19 cellular contexts compared by ENCODE assay signal in genomic region chr11:22927793-22928192, GRCh38.
"Had no signal": no experiment of that assay in that cellular context is flagged by ENCODE, and none has a peak within 500 bp of the region (broad histone marks: within the 10 kb centered on the region; RNA-seq: fewer than 3 reads in every experiment).

No MANE protein-coding gene starts in this region.

- H3K9me3 ChIP-seq: gastrocnemius medialis, heart left ventricle, right atrium auricular region, tibial nerve had no signal

- H3K9me3 Mint-ChIP-seq: effector memory CD8-positive, alpha-beta T cell; natural killer cell treated with Interleukin-12 subunit alpha and Interleukin-12 subunit beta and Interleukin-15 and Interleukin-18, amount 100 ng/mL, for 72 hours had no signal

- ATAC-seq: activated T-helper 17 cell treated with anti-CD3 and anti-CD28 coated beads, Interleukin-2, amount 50 U/mL, for 72 hours; effector memory CD8-positive, alpha-beta T cell; gastrocnemius medialis; heart left ventricle; natural killer cell treated with Interleukin-12 subunit alpha and Interleukin-12 subunit beta and Interleukin-15 and Interleukin-18, amount 100 ng/mL, for 72 hours had no signal

- H3K4me1 Mint-ChIP-seq: activated T-helper 17 cell treated with anti-CD3 and anti-CD28 coated beads, Interleukin-2, amount 50 U/mL, for 72 hours had no signal

- DNase-seq: activated CD4-positive, alpha-beta T cell treated with anti-CD3 and anti-CD28 coated beads, Interleukin-2, amount 50 U/mL, for 4 hours; activated CD4-positive, CD25-positive, alpha-beta regulatory T cell treated with anti-CD3 and anti-CD28 coated beads, Interleukin-2, amount 50 U/mL, for 72 hours; activated naive CD4-positive, alpha-beta T cell treated with Interleukin-2 at 50 U/mL for 16 hours; activated T-cell treated with anti-CD3 and anti-CD28 coated beads for 4 hours; aorta; effector memory CD8-positive, alpha-beta T cell; erythroblast; gastrocnemius medialis; heart left ventricle; mammary epithelial cell; nucleus accumbens; stimulated activated CD4-positive, alpha-beta T cell treated with anti-CD3 and anti-CD28 coated beads, Interleukin-4, amount 100 ng/mL, for 24 hours; stimulated activated naive CD4-positive, alpha-beta T cell had no signal

- H3K36me3 Mint-ChIP-seq: natural killer cell treated with Interleukin-12 subunit alpha and Interleukin-12 subunit beta and Interleukin-15 and Interleukin-18, amount 100 ng/mL, for 72 hours had no signal

- H3K4me3 Mint-ChIP-seq: activated T-helper 17 cell treated with anti-CD3 and anti-CD28 coated beads, Interleukin-2, amount 50 U/mL, for 72 hours; effector memory CD8-positive, alpha-beta T cell; natural killer cell treated with Interleukin-12 subunit alpha and Interleukin-12 subunit beta and Interleukin-15 and Interleukin-18, amount 100 ng/mL, for 72 hours had no signal

- H3K4me1 ChIP-seq: gastrocnemius medialis, heart left ventricle, right atrium auricular region, tibial nerve had no signal

- H3K4me3 ChIP-seq: gastrocnemius medialis, heart left ventricle, right atrium auricular region, skin epidermis, tibial nerve had no signal

- H3K36me3 ChIP-seq: gastrocnemius medialis, heart left ventricle, right atrium auricular region, tibial nerve had no signal

- FAIRE-seq: islet of Langerhans had no signal

- H3K27ac Mint-ChIP-seq: activated T-helper 17 cell treated with anti-CD3 and anti-CD28 coated beads, Interleukin-2, amount 50 U/mL, for 72 hours; effector memory CD8-positive, alpha-beta T cell; natural killer cell treated with Interleukin-12 subunit alpha and Interleukin-12 subunit beta and Interleukin-15 and Interleukin-18, amount 100 ng/mL, for 72 hours had no signal

- H3K27me3 Mint-ChIP-seq: activated T-helper 17 cell treated with anti-CD3 and anti-CD28 coated beads, Interleukin-2, amount 50 U/mL, for 72 hours; effector memory CD8-positive, alpha-beta T cell; natural killer cell treated with Interleukin-12 subunit alpha and Interleukin-12 subunit beta and Interleukin-15 and Interleukin-18, amount 100 ng/mL, for 72 hours had no signal

- H3K27me3 ChIP-seq: gastrocnemius medialis, heart left ventricle, right atrium auricular region, tibial nerve had no signal

- H3K27ac ChIP-seq: gastrocnemius medialis, heart left ventricle, right atrium auricular region, skin epidermis, tibial nerve had no signal
